8 cellular contexts compared by ENCODE assay signal in genomic region chr12:55927588-55928502, GRCh38. TPM values are rescaled to one million over a fixed set of nuclear protein-coding genes. Genes with fewer than 3 reads are reported as not detected.
DNase-seq lines count a peak whose midpoint lies in the region; ATAC-seq and TF ChIP-seq lines count a peak whose summit lies in the region.

TSS of gene PYM1 (minus strand) at chr12:55927894. CDS start at chr12:55927761, 133 bp downstream.

- peak; percentile 53 for ATAC-seq in GM18867 (IDR thresholded peaks at IDR 0.05; ENCODE audit: unreplicated experiment)
- peak; percentile 31 for ATAC-seq in HG03066 (IDR thresholded peaks at IDR 0.05; ENCODE audit: low read depth, unreplicated experiment)

- TF ChIP-seq CTCF in AG09309 (IDR thresholded peaks at IDR 0.05; ENCODE audit: control insufficient read depth, insufficient read depth, low read depth, low read length, missing control alignments) (no peak), dorsolateral prefrontal cortex (IDR thresholded peaks at IDR 0.05 in 54 of 56, conservative IDR thresholded peaks at IDR 0.05 in 2 of 56; ENCODE audit: low read depth in 1 of 56, partially characterized antibody in 56 of 56) (peak in 1 of 56 donors; percentile 8)

- H3K4me3 ChIP-seq in AG09309 (ENCODE audit: control insufficient read depth, low read depth, low read length): peak within 1 kb of the TSS; percentile 87
- peak within 1 kb of the TSS; percentile 62 to 100 (median 95) for H3K4me3 ChIP-seq in dorsolateral prefrontal cortex

- peak within 1 kb of the TSS; percentile 89 to 99 (median 97) for H3K27ac ChIP-seq in dorsolateral prefrontal cortex

- H3K27me3 ChIP-seq in dorsolateral prefrontal cortex: no peaks in the 10 kb centered on the region

- DNase-seq in AG09309 (ENCODE audit: low read depth): no peak
- DNase-seq in NCI-H510A treated with DMSO at 0.1 percent for 48 hours (lab: John Stamatoyannopoulos, UW): peak; percentile 74
- peak; percentile 52 for DNase-seq in activated CD4-positive, alpha-beta T cell treated with anti-CD3 and anti-CD28 coated beads for 1 hour
- DNase-seq in dorsolateral prefrontal cortex: peak; percentile 38 to 78 (median 68)
- DNase-seq in left kidney (ENCODE audit: low read depth, low spot score): peak; percentile 78
- DNase-seq in stimulated activated CD4-positive, alpha-beta T cell treated with anti-CD3 and anti-CD28 coated beads, Interleukin-4, amount 100 ng/mL, for 1 hour: peak; percentile 60

- intact Hi-C loops in dorsolateral prefrontal cortex (cut with DNase I): loop anchor here (1.0 to 5.0 kb wide), 3 partner anchors 98 to 191 kb away; partner anchors contain the start of gene GDF11 (in 1 of the 2)

RNA-seq across cellular contexts. Expression of gene PYM1, which starts in this region (rescaled TPM):
- total RNA-seq in dorsolateral prefrontal cortex: 10 to 100 TPM in 118 of 120 experiments, 1 to 10 TPM in 2; 9.6 to 27.3 (median 17.6) TPM
